Comparison of ENCODE assay signal across 16 cellular contexts in genomic region chr11:69603163-69603836, GRCh38. TPM values are rescaled to one million over a fixed set of nuclear protein-coding genes. Genes with fewer than 3 reads are reported as not detected.
A peak's percentile ranks its signal among the peaks of the same experiment; 100 is the strongest.
DNase-seq lines count a peak whose midpoint lies in the region; FAIRE-seq and TF ChIP-seq lines count a peak whose summit lies in the region.
"Had no signal": no experiment of that assay in that cellular context is flagged by ENCODE, and none has a peak within 500 bp of the region (broad histone marks: within the 10 kb centered on the region; RNA-seq: fewer than 3 reads in every experiment).

No MANE protein-coding gene starts in this region.

- no peak overlapping the region for H3K9ac ChIP-seq in endodermal cell (ENCODE audit: extremely low read depth, low read length, poor library complexity, severe bottlenecking)

- FAIRE-seq in HTR-8/SVneo (lab: Jason Lieb, UNC): peak; percentile 23
- FAIRE-seq: GM12892 had no signal

- H3K4me1 ChIP-seq in endodermal cell (ENCODE audit: control insufficient read depth, insufficient read depth, low read length) (no peaks in the 10 kb centered on the region), uterus (no peaks in the 10 kb centered on the region)
- H3K4me1 ChIP-seq: BE2C, HAP-1, SJCRH30 had no signal

- peaks cover 16% of the 10 kb centered on the region for H3K4me1 Mint-ChIP-seq in endodermal cell
- peaks cover 19% of the 10 kb centered on the region for H3K4me1 Mint-ChIP-seq in nephron
- peaks cover 25% of the 10 kb centered on the region for H3K4me1 Mint-ChIP-seq in type B pancreatic cell (ENCODE audit: unreplicated experiment)

- H3K27ac ChIP-seq in endodermal cell (ENCODE audit: low read depth, low read length): peak overlapping the region; percentile 24
- H3K27ac ChIP-seq in uterus: no peak overlapping the region
- H3K27ac ChIP-seq: SJCRH30 had no signal

- intact Hi-C loops in uterus (cut with DNase I; ENCODE audit: low total_unique reads): no loop called here

- no peak for TF ChIP-seq POLR2A in uterus (IDR thresholded peaks at IDR 0.05)

- peaks cover 8% of the 10 kb centered on the region for H3K9me3 Mint-ChIP-seq in endodermal cell
- H3K9me3 Mint-ChIP-seq in nephron: peaks cover 16% of the 10 kb centered on the region
- H3K9me3 Mint-ChIP-seq in type B pancreatic cell: peaks cover 2% of the 10 kb centered on the region

- H3K4me3 ChIP-seq in endodermal cell (ENCODE audit: low read length): no peak overlapping the region
- no peak overlapping the region for H3K4me3 ChIP-seq in uterus
- H3K4me3 ChIP-seq: HAP-1, SJCRH30 had no signal

- WGBS in endodermal cell (ENCODE audit: insufficient coverage in 1 of 2, insufficient read length in 1 of 2), 2 experiments: 39 to 58% methylated on average over 13 to 14 of the region's 16 CpGs

- H3K36me3 Mint-ChIP-seq in endodermal cell (ENCODE audit: low read depth): no peaks in the 10 kb centered on the region
- H3K36me3 Mint-ChIP-seq in nephron (ENCODE audit: low read depth): peaks cover 2% of the 10 kb centered on the region
- no peaks in the 10 kb centered on the region for H3K36me3 Mint-ChIP-seq in type B pancreatic cell

- TF ChIP-seq CTCF in endodermal cell (conservative IDR thresholded peaks at IDR 0.05): no peak
- no peak for TF ChIP-seq CTCF in nephron (IDR thresholded peaks at IDR 0.05; ENCODE audit: unreplicated experiment in 3 of 3)
- TF ChIP-seq CTCF in type B pancreatic cell (conservative IDR thresholded peaks at IDR 0.05): no peak
- TF ChIP-seq CTCF in uterus (IDR thresholded peaks at IDR 0.05): no peak

- H3K36me3 ChIP-seq in endodermal cell (ENCODE audit: control insufficient read depth, insufficient read depth, low read length): no peaks in the 10 kb centered on the region
- H3K36me3 ChIP-seq in uterus: no peaks in the 10 kb centered on the region
- H3K36me3 ChIP-seq: BE2C, HAP-1, SJCRH30 had no signal

- H3K27ac Mint-ChIP-seq in endodermal cell: no peak overlapping the region
- peak overlapping the region in 2 of 3 experiments; percentile 16 to 43 for H3K27ac Mint-ChIP-seq in nephron
- no peak overlapping the region for H3K27ac Mint-ChIP-seq in type B pancreatic cell

- H3K4me3 Mint-ChIP-seq in endodermal cell: no peak overlapping the region
- H3K4me3 Mint-ChIP-seq in nephron: no peak overlapping the region
- peak overlapping the region; percentile 62 for H3K4me3 Mint-ChIP-seq in type B pancreatic cell

- H3K9me3 ChIP-seq in endodermal cell (ENCODE audit: control insufficient read depth, low read length) (no peaks in the 10 kb centered on the region), uterus (no peaks in the 10 kb centered on the region)
- H3K9me3 ChIP-seq: BE2C, HAP-1, SJCRH30 had no signal

- no peaks in the 10 kb centered on the region for H3K27me3 ChIP-seq in endodermal cell (ENCODE audit: control insufficient read depth, insufficient read depth, low read length, poor library complexity, severe bottlenecking)
- no peaks in the 10 kb centered on the region for H3K27me3 ChIP-seq in uterus
- H3K27me3 ChIP-seq: BE2C, SJCRH30 had no signal

- H3K27me3 Mint-ChIP-seq in endodermal cell (ENCODE audit: insufficient read depth) (peaks cover 7% of the 10 kb centered on the region), nephron (ENCODE audit: low read depth) (peaks cover 48% of the 10 kb centered on the region), type B pancreatic cell (peaks cover 17% of the 10 kb centered on the region)

- DNase-seq in HTR-8/SVneo (ENCODE audit: insufficient read length, low spot score) (no peak), endodermal cell (peak; percentile 44), type B pancreatic cell (ENCODE audit: extremely low spot score, unreplicated experiment) (no peak), uterus (no peak), NCI-H1694 (lab: John Stamatoyannopoulos, UW) (no peak), DMS 273 (lab: John Stamatoyannopoulos, UW; ENCODE audit: unreplicated experiment) (no peak)
- DNase-seq: BE2C; NCI-H1417; NCI-H1930; NK-92 treated with Interleukin-12 subunit alpha and Interleukin-12 subunit beta, amount 100 ng/mL, for 24 hours; OCI-M1; RPMI8226; SJCRH30 had no signal

RNA-seq across cellular contexts. Expression of gene CCND1, which starts 37.7 kb away (rescaled TPM):
- 100 to 1,000 TPM in 1 of 2 donors, 10 to 100 TPM in 1; 65.7 to 214 TPM for total RNA-seq in endodermal cell
- 203 TPM for polyA plus RNA-seq in endodermal cell (2013, experiment 1 of 2)
- polyA plus RNA-seq in endodermal cell (2013, experiment 2 of 2): 171 TPM
- 299 and 439 TPM in 2 replicates for total RNA-seq in type B pancreatic cell (ENCODE audit: low replicate concordance)
- total RNA-seq in uterus: 10 to 100 TPM in 3 of 4 donors, 1 to 10 TPM in 1; 2.9 to 96.5 (median 20.5) TPM

Comparison
In these comparisons a context has a peak if more than half of its experiments do, and no peak if none do; other contexts are left out.
1. H3K27ac Mint-ChIP-seq: peak in nephron (2 of 3); none in endodermal cell (single experiment) and type B pancreatic cell (single experiment).